Comparison of ENCODE assay signal across 11 cellular contexts in genomic region chr16:58510776-58511628, GRCh38. TPM values are rescaled to one million over a fixed set of nuclear protein-coding genes. Genes with fewer than 3 reads are reported as not detected.
DNase-seq lines count a peak whose midpoint lies in the region; ATAC-seq and TF ChIP-seq lines count a peak whose summit lies in the region.
"Had no signal": no experiment of that assay in that cellular context is flagged by ENCODE, and none has a peak within 500 bp of the region (broad histone marks: within the 10 kb centered on the region; RNA-seq: fewer than 3 reads in every experiment).

No MANE protein-coding gene starts in this region.

- H3K27ac ChIP-seq in C4-2B (peak overlapping the region; percentile 63), GM23338 (ENCODE audit: low read depth) (0 out of 2 replicates have a peak overlapping the region, but pooled peaks have one; percentile 26), WERI-Rb-1 (no peak overlapping the region)
- H3K27ac ChIP-seq: neural progenitor cell had no signal

- peaks cover 31% of the 10 kb centered on the region for H3K27me3 Mint-ChIP-seq in GM23338 (ENCODE audit: insufficient read depth, low read depth, poor library complexity)
- no peaks in the 10 kb centered on the region for H3K27me3 Mint-ChIP-seq in osteocyte (ENCODE audit: unreplicated experiment)
- H3K27me3 Mint-ChIP-seq: stimulated activated naive CD8-positive, alpha-beta T cell treated with anti-CD3 and anti-CD28 coated beads, Interleukin-15, Interleukin-2, amounts not matched to agents 100 ng/mL and 50 ng/mL, for 24 hours had no signal

- H3K4me2 ChIP-seq in GM23338: no peak overlapping the region
- H3K4me2 ChIP-seq: neural progenitor cell had no signal

- peaks cover 18% of the 10 kb centered on the region for H3K36me3 Mint-ChIP-seq in GM23338 (ENCODE audit: low read depth)
- no peaks in the 10 kb centered on the region for H3K36me3 Mint-ChIP-seq in osteocyte (ENCODE audit: unreplicated experiment)

- H3K4me3 ChIP-seq in GM23338 (no peak overlapping the region), WERI-Rb-1 (ENCODE audit: low read depth, low read length) (no peak overlapping the region)
- H3K4me3 ChIP-seq: neural progenitor cell had no signal

- ATAC-seq in GM23338 (no peak), HG03175 (IDR thresholded peaks at IDR 0.05; ENCODE audit: unreplicated experiment) (no peak), GM21723 (IDR thresholded peaks at IDR 0.05; ENCODE audit: unreplicated experiment) (no peak)

- no peaks in the 10 kb centered on the region for H3K36me3 ChIP-seq in GM23338 (ENCODE audit: insufficient read depth)
- H3K36me3 ChIP-seq in WERI-Rb-1: no peaks in the 10 kb centered on the region; the same call in 1 of the 2 replicates
- H3K36me3 ChIP-seq: neural progenitor cell had no signal

- H2AFZ ChIP-seq in GM23338: no peak overlapping the region
- H2AFZ ChIP-seq: neural progenitor cell had no signal

- no peaks in the 10 kb centered on the region for H3K9me2 ChIP-seq in GM23338 (ENCODE audit: insufficient read depth)

- H3K4me1 Mint-ChIP-seq in GM23338: peaks cover 35% of the 10 kb centered on the region
- peaks cover 8% of the 10 kb centered on the region for H3K4me1 Mint-ChIP-seq in osteocyte (ENCODE audit: unreplicated experiment)

- peaks cover 20% of the 10 kb centered on the region for H3K79me2 ChIP-seq in GM23338 (replicated peaks; ENCODE audit: insufficient read depth)

- H3K27me3 ChIP-seq in GM23338 (ENCODE audit: insufficient read depth) (no peaks in the 10 kb centered on the region), WERI-Rb-1 (ENCODE audit: insufficient read depth, low read depth, severe bottlenecking) (no peaks in the 10 kb centered on the region)
- H3K27me3 ChIP-seq: neural progenitor cell had no signal

- H3K4me3 Mint-ChIP-seq in GM23338 (no peak overlapping the region), osteocyte (ENCODE audit: unreplicated experiment) (no peak overlapping the region)
- H3K4me3 Mint-ChIP-seq: activated naive CD4-positive, alpha-beta T cell treated with anti-CD3 and anti-CD28 coated beads for 36 hours; stimulated activated naive CD8-positive, alpha-beta T cell treated with anti-CD3 and anti-CD28 coated beads, Interleukin-15, Interleukin-2, amounts not matched to agents 100 ng/mL and 50 ng/mL, for 24 hours had no signal

- H4K20me1 ChIP-seq in GM23338 (replicated peaks; ENCODE audit: insufficient read depth): peaks cover 3% of the 10 kb centered on the region; the same call in 1 of the 2 replicates

- H3K9me3 ChIP-seq in WERI-Rb-1 (ENCODE audit: severe bottlenecking): no peaks in the 10 kb centered on the region

- DNase-seq in GM23338 (ENCODE audit: low spot score) (no peak), ecto neural progenitor cell (ENCODE audit: low spot score) (peak; percentile 45), osteocyte (ENCODE audit: extremely low spot score, unreplicated experiment) (peak; percentile 82), WERI-Rb-1 (no peak)
- DNase-seq: NCI-H2107 had no signal

- no peak for TF ChIP-seq CTCF in C4-2B (conservative IDR thresholded peaks at IDR 0.05)
- TF ChIP-seq CTCF in GM23338 (conservative IDR thresholded peaks at IDR 0.05; ENCODE audit: low read depth in 2 of 2): no peak
- no peak for TF ChIP-seq CTCF in osteocyte (IDR thresholded peaks at IDR 0.05)
- no peak for TF ChIP-seq CTCF in WERI-Rb-1 (IDR thresholded peaks at IDR 0.05; ENCODE audit: low read depth, low read length)

- H3F3A ChIP-seq in GM23338 (replicated peaks; ENCODE audit: low read depth): peaks cover 4% of the 10 kb centered on the region; the same call in 1 of the 2 replicates

- peaks cover 9% of the 10 kb centered on the region; the same call in 1 of the 2 replicates for H3K4me1 ChIP-seq in GM23338 (ENCODE audit: insufficient read depth)

- no peaks in the 10 kb centered on the region; the same call in 2 of the 3 replicates for H3K9me3 Mint-ChIP-seq in GM23338
- no peaks in the 10 kb centered on the region for H3K9me3 Mint-ChIP-seq in osteocyte (ENCODE audit: unreplicated experiment)
- H3K9me3 Mint-ChIP-seq: activated naive CD4-positive, alpha-beta T cell treated with anti-CD3 and anti-CD28 coated beads for 36 hours; neural progenitor cell; stimulated activated naive CD8-positive, alpha-beta T cell treated with anti-CD3 and anti-CD28 coated beads, Interleukin-15, Interleukin-2, amounts not matched to agents 100 ng/mL and 50 ng/mL, for 24 hours had no signal

- no peak overlapping the region for H3K27ac Mint-ChIP-seq in GM23338
- no peak overlapping the region for H3K27ac Mint-ChIP-seq in osteocyte (ENCODE audit: unreplicated experiment)
- H3K27ac Mint-ChIP-seq: activated naive CD4-positive, alpha-beta T cell treated with anti-CD3 and anti-CD28 coated beads for 36 hours; stimulated activated naive CD8-positive, alpha-beta T cell treated with anti-CD3 and anti-CD28 coated beads, Interleukin-15, Interleukin-2, amounts not matched to agents 100 ng/mL and 50 ng/mL, for 24 hours had no signal

TF ChIP-seq in GM23338, 12 proteins besides CTCF, POLR2A, EP300 and RAD21:
- TF ChIP-seq STAT1 (IDR thresholded peaks at IDR 0.05; ENCODE audit: unreplicated experiment) (no peak), ZNF114 (CRISPR knock-in tag; IDR thresholded peaks at IDR 0.05) (no peak), JUNB (IDR thresholded peaks at IDR 0.05; ENCODE audit: unreplicated experiment) (no peak)

RNA-seq across cellular contexts. Expression of gene SETD6, which starts 4.3 kb away (rescaled TPM):
- 54.0 and 61.3 TPM in 2 replicates for total RNA-seq in GM23338 (2014; rRNA removed; shearing (Covaris generic))
- polyA plus RNA-seq in GM23338 (2016; fragmentation: Nextera tagmentation; extraction: Ambion mirVana): 33.7 and 39.7 TPM in 2 replicates
- total RNA-seq in osteocyte: 17.3 and 19.9 TPM in 2 replicates

RNA-seq across cellular contexts. Expression of gene NDRG4, which starts 11.1 kb away (rescaled TPM):
- total RNA-seq in GM23338 (2014; rRNA removed; shearing (Covaris generic)): 29.8 and 32.1 TPM in 2 replicates
- polyA plus RNA-seq in GM23338 (2016; fragmentation: Nextera tagmentation; extraction: Ambion mirVana): 16.3 TPM in 2 replicates
- 10.5 and 13.1 TPM in 2 replicates for total RNA-seq in osteocyte

Comparison
In these comparisons a context has a peak if more than half of its experiments do, and no peak if none do; other contexts are left out.
1. DNase-seq: peak in ecto neural progenitor cell (single experiment) and osteocyte (single experiment); none in GM23338 (single experiment) and WERI-Rb-1 (single experiment).